In genomic region chr1:209879539-209879938, GRCh38 we compare ENCODE assay signal across 11 cellular contexts. TPM values are rescaled to one million over a fixed set of nuclear protein-coding genes. Genes with fewer than 3 reads are reported as not detected.
A peak's percentile ranks its signal among the peaks of the same experiment; 100 is the strongest.
DNase-seq lines count a peak whose midpoint lies in the region; ATAC-seq and TF ChIP-seq lines count a peak whose summit lies in the region.
"Had no signal": no experiment of that assay in that cellular context is flagged by ENCODE, and none has a peak within 500 bp of the region (broad histone marks: within the 10 kb centered on the region; RNA-seq: fewer than 3 reads in every experiment).

No MANE protein-coding gene starts in this region.

- H3K27me3 ChIP-seq in breast epithelium (peaks cover 0 to 15% of the 10 kb centered on the region in 2 donors), foreskin keratinocyte (no peaks in the 10 kb centered on the region), GM23338 (ENCODE audit: insufficient read depth) (no peaks in the 10 kb centered on the region)

- no peaks in the 10 kb centered on the region for H3F3A ChIP-seq in GM23338 (replicated peaks; ENCODE audit: low read depth)

- CTCF ChIA-PET in MCF 10A (lab: Yijun Ruan, JAX): interaction anchor here (0.6 to 12.6 kb wide), 10 partner anchors 9 to 921 kb away, joined by 3 to 201 read pairs (median 6); partner anchors contain the start of gene UTP25

- intact Hi-C loops in MCF 10A (cut with micrococcal nuclease): no loop called here
- intact Hi-C loops in breast epithelium (cut with DNase I; ENCODE audit: low total_unique reads): no loop called here

- H3K27me3 Mint-ChIP-seq in MCF 10A (ENCODE audit: insufficient read depth, unreplicated experiment) (no peaks in the 10 kb centered on the region), GM23338 (ENCODE audit: insufficient read depth, low read depth, poor library complexity) (peaks cover 1% of the 10 kb centered on the region)

- no peak for TF ChIP-seq CTCF in MCF 10A (IDR thresholded peaks at IDR 0.05; ENCODE audit: unreplicated experiment)
- TF ChIP-seq CTCF in breast epithelium (IDR thresholded peaks at IDR 0.05): no peak
- TF ChIP-seq CTCF in foreskin keratinocyte (conservative IDR thresholded peaks at IDR 0.05): no peak
- no peak for TF ChIP-seq CTCF in GM23338 (conservative IDR thresholded peaks at IDR 0.05; ENCODE audit: low read depth in 2 of 2)

- DNase-seq in MCF 10A (ENCODE audit: unreplicated experiment) (peak; percentile 52), breast epithelium (ENCODE audit: low spot score in 2 of 2) (no peak), foreskin keratinocyte (no peak), GM23338 (ENCODE audit: low spot score) (no peak)
- DNase-seq: activated CD8-positive, alpha-beta memory T cell treated with anti-CD3 and anti-CD28 coated beads for 24 hours; Kasumi-1 had no signal

- no peaks in the 10 kb centered on the region for H3K79me2 ChIP-seq in GM23338 (replicated peaks; ENCODE audit: insufficient read depth)

- TF ChIP-seq POLR2A in breast epithelium (IDR thresholded peaks at IDR 0.05): no peak

- POLR2A ChIA-PET in MCF 10A (lab: Yijun Ruan, JAX): interaction anchor here (0.5 to 3.1 kb wide), 11 partner anchors 11 to 112 kb away, joined by 3 to 30 read pairs (median 5); no protein-coding TSS in a partner anchor

- H3K4me3 Mint-ChIP-seq in MCF 10A (ENCODE audit: unreplicated experiment) (no peak overlapping the region), GM23338 (no peak overlapping the region)
- H3K4me3 Mint-ChIP-seq: neural crest cell had no signal

- no peaks in the 10 kb centered on the region for H3K9me2 ChIP-seq in GM23338 (ENCODE audit: insufficient read depth)

- H3K36me3 ChIP-seq in breast epithelium: no peaks in the 10 kb centered on the region
- H3K36me3 ChIP-seq in GM23338 (ENCODE audit: insufficient read depth): no peaks in the 10 kb centered on the region

- H3K4me2 ChIP-seq in GM23338: no peak overlapping the region

- H3K4me1 ChIP-seq in breast epithelium: no peaks in the 10 kb centered on the region
- H3K4me1 ChIP-seq in foreskin keratinocyte: peaks cover 27% of the 10 kb centered on the region
- H3K4me1 ChIP-seq in GM23338 (ENCODE audit: insufficient read depth): no peaks in the 10 kb centered on the region; the same call in 1 of the 2 replicates

- H3K27ac Mint-ChIP-seq in MCF 10A (ENCODE audit: low read depth, unreplicated experiment) (peak overlapping the region; percentile 75), GM23338 (no peak overlapping the region)

- H3K4me1 Mint-ChIP-seq in MCF 10A (ENCODE audit: insufficient read depth, unreplicated experiment) (peaks cover 77% of the 10 kb centered on the region), GM23338 (peaks cover 14% of the 10 kb centered on the region; the same call in 2 of the 3 replicates)

- no peak overlapping the region for H3K27ac ChIP-seq in breast epithelium
- H3K27ac ChIP-seq in foreskin keratinocyte: peak overlapping the region; percentile 15
- peak overlapping the region; percentile 89 for H3K27ac ChIP-seq in temporal lobe (ENCODE audit: low read depth, low read length)
- H3K27ac ChIP-seq in GM23338 (ENCODE audit: low read depth): no peak overlapping the region

- no peaks in the 10 kb centered on the region for H3K9me3 ChIP-seq in breast epithelium

- ATAC-seq in foreskin keratinocyte: no peak
- no peak for ATAC-seq in GM23338
- ATAC-seq in HG02970 (IDR thresholded peaks at IDR 0.05; ENCODE audit: low FRiP score, unreplicated experiment): no peak
- ATAC-seq in HG02981 (IDR thresholded peaks at IDR 0.05; ENCODE audit: unreplicated experiment): no peak

- no peak overlapping the region for H3K4me3 ChIP-seq in breast epithelium
- H3K4me3 ChIP-seq in GM23338: no peak overlapping the region

- H3K9me3 Mint-ChIP-seq in MCF 10A (ENCODE audit: unreplicated experiment) (no peaks in the 10 kb centered on the region), GM23338 (no peaks in the 10 kb centered on the region)
- H3K9me3 Mint-ChIP-seq: neural crest cell had no signal

- no peaks in the 10 kb centered on the region for H4K20me1 ChIP-seq in GM23338 (replicated peaks; ENCODE audit: insufficient read depth)

- no peaks in the 10 kb centered on the region for H3K36me3 Mint-ChIP-seq in MCF 10A (ENCODE audit: insufficient read depth, unreplicated experiment)
- H3K36me3 Mint-ChIP-seq in GM23338 (ENCODE audit: low read depth): no peaks in the 10 kb centered on the region; the same call in 2 of the 3 replicates

- no peak overlapping the region for H2AFZ ChIP-seq in GM23338

- no TSS peak for BruUV-seq in MCF 10A (replicated peaks; lab: Mats Ljungman, UMichigan)

TF ChIP-seq in PFSK-1, 5 proteins besides CTCF, POLR2A, EP300 and RAD21:
- no peak for TF ChIP-seq REST (IDR thresholded peaks at IDR 0.05; ENCODE audit: insufficient read depth in 1 of 2, low read depth in 2 of 2, low read length in 2 of 2)
- peak; percentile 32; the same call in 1 of the 2 replicates for TF ChIP-seq SIN3A (IDR thresholded peaks at IDR 0.05; ENCODE audit: borderline replicate concordance, insufficient read depth, low read length)
TF ChIP-seq in PFSK-1: peak in this region for 1.

TF ChIP-seq in GM23338, 12 proteins besides CTCF, POLR2A, EP300 and RAD21 (continues in another document):
- TF ChIP-seq REST (IDR thresholded peaks at IDR 0.05; ENCODE audit: unreplicated experiment) (no peak), CREB1 (CRISPR knock-in tag; IDR thresholded peaks at IDR 0.05; ENCODE audit: low read depth) (no peak), EZH2phosphoT487 (IDR thresholded peaks at IDR 0.05; ENCODE audit: unreplicated experiment) (no peak), ETS1 (IDR thresholded peaks at IDR 0.05) (no peak), JUNB (IDR thresholded peaks at IDR 0.05; ENCODE audit: unreplicated experiment) (no peak), NANOG (IDR thresholded peaks at IDR 0.05; ENCODE audit: borderline replicate concordance) (no peak)

RNA-seq across cellular contexts. Expression of gene UTP25, which starts 51.8 kb away (rescaled TPM):
- total RNA-seq in MCF 10A (2022) (20.4 and 23.8 TPM in 2 replicates), breast epithelium (10 to 100 TPM in 2 of 3 donors, 1 to 10 TPM in 1; 6.4 to 15.5 (median 11.1) TPM), foreskin keratinocyte (9.0 and 9.2 TPM in 2 replicates), temporal lobe (12.3 TPM)
- polyA plus RNA-seq in PFSK-1 (2012; ENCODE audit: insufficient read length, low read depth): 4.7 TPM
- polyA plus RNA-seq in foreskin keratinocyte (3.2 and 3.7 TPM in 2 replicates), GM23338 (2016; fragmentation: Nextera tagmentation; extraction: Ambion mirVana) (2.6 and 3.6 TPM in 2 replicates)
- 6.8 and 8.9 TPM in 2 replicates for total RNA-seq in GM23338 (2014; rRNA removed; shearing (Covaris generic))

RNA-seq across cellular contexts. Expression of gene SYT14, which starts 58.5 kb away (rescaled TPM):
- total RNA-seq in MCF 10A (2022) (0.79 and 1.4 TPM in 2 replicates), breast epithelium (under 1 TPM in 1 of 3 donors, not detected in 2; 0.73 TPM), foreskin keratinocyte (4.1 and 7.1 TPM in 2 replicates), temporal lobe (41.6 TPM)
- not detected for polyA plus RNA-seq in PFSK-1 (2012; ENCODE audit: insufficient read length, low read depth)
- polyA plus RNA-seq in foreskin keratinocyte (0.48 and 0.97 TPM in 2 replicates), GM23338 (2016; fragmentation: Nextera tagmentation; extraction: Ambion mirVana) (4.5 and 5.2 TPM in 2 replicates)
- 19.4 and 22.4 TPM in 2 replicates for total RNA-seq in GM23338 (2014; rRNA removed; shearing (Covaris generic))

Comparison
In these comparisons a context has a peak if more than half of its experiments do, and no peak if none do; other contexts are left out.
1. H3K27ac ChIP-seq: peak in foreskin keratinocyte (single experiment) and temporal lobe (single experiment); none in breast epithelium (0 of 2) and GM23338 (single experiment).